Comparison of ENCODE assay signal across 27 cellular contexts in genomic region chr17:75921596-75921995, GRCh38. TPM values are rescaled to one million over a fixed set of nuclear protein-coding genes. Genes with fewer than 3 reads are reported as not detected.
A peak's percentile ranks its signal among the peaks of the same experiment; 100 is the strongest.
DNase-seq lines count a peak whose midpoint lies in the region; ATAC-seq, FAIRE-seq and TF ChIP-seq lines count a peak whose summit lies in the region.
"Had no signal": no experiment of that assay in that cellular context is flagged by ENCODE, and none has a peak within 500 bp of the region (broad histone marks: within the 10 kb centered on the region; RNA-seq: fewer than 3 reads in every experiment).

No MANE protein-coding gene starts in this region.

- FAIRE-seq in HepG2 (lab: Jason Lieb, UNC), result no peak
- FAIRE-seq: A204.1, GM12878, GM12892, GM18507 had no signal

- H3K9me3 ChIP-seq in HepG2 (ENCODE audit: low read length) (no peaks in the 10 kb centered on the region), right lobe of liver (no peaks in the 10 kb centered on the region), mucosa of descending colon (no peaks in the 10 kb centered on the region)
- H3K9me3 ChIP-seq: BE2C; BLaER1 treated with 17β-estradiol and CSF1 and Interleukin-3, amounts not matched to agents 10 nM and 100 nM; Caco-2 had no signal

- H3K27ac ChIP-seq in HepG2 (ENCODE audit: extremely low read length, insufficient read depth, low read length) (no peak overlapping the region), right lobe of liver (no peak overlapping the region)
- H3K27ac ChIP-seq: C4-2B had no signal

- no TSS peak for BruUV-seq in HepG2 (replicated peaks; lab: Mats Ljungman, UMichigan)

- H3K27me3 ChIP-seq in HepG2 (ENCODE audit: control insufficient read depth in 1 of 2, insufficient read depth in 2 of 2, low read length in 2 of 2) (no peaks in the 10 kb centered on the region), right lobe of liver (no peaks in the 10 kb centered on the region)
- H3K27me3 ChIP-seq: BE2C; BLaER1 treated with 17β-estradiol and CSF1 and Interleukin-3, amounts not matched to agents 10 nM and 100 nM had no signal

- H3K4me1 ChIP-seq in HepG2 (ENCODE audit: insufficient read depth, low read length) (peaks cover 38% of the 10 kb centered on the region), right lobe of liver (peaks cover 0 to 12% (median 10%) of the 10 kb centered on the region in 4 donors), mucosa of descending colon (ENCODE audit: low read depth) (no peaks in the 10 kb centered on the region)
- H3K4me1 ChIP-seq: BE2C, Caco-2 had no signal

- H3K36me3 ChIP-seq in HepG2 (replicated peaks in 1 of 2; ENCODE audit: control insufficient read depth in 1 of 2, insufficient read depth in 2 of 2, low read length in 2 of 2), result no peaks in the 10 kb centered on the region
- no peaks in the 10 kb centered on the region for H3K36me3 ChIP-seq in right lobe of liver
- no peaks in the 10 kb centered on the region for H3K36me3 ChIP-seq in mucosa of descending colon (ENCODE audit: low read depth)
- H3K36me3 ChIP-seq: BE2C had no signal

- POLR2A ChIA-PET in HepG2 (lab: Yijun Ruan, JAX), result interaction anchor here (2.3 kb wide), 1 partner anchor 16 kb away, joined by 12 read pairs; the partner anchor contains the start of gene MRPL38

- H3K9ac ChIP-seq in HepG2 (ENCODE audit: insufficient read depth, low read depth, low read length), result no peak overlapping the region

- no peak for TF ChIP-seq RAD21 in HepG2 (CRISPR knock-in tag; IDR thresholded peaks at IDR 0.05)

- intact Hi-C loops in HepG2 (cut with micrococcal nuclease; ENCODE audit: unreplicated experiment), result no loop called here
- intact Hi-C loops in right lobe of liver (cut with DNase I), result no loop called here
- intact Hi-C loops in mucosa of descending colon (cut with DNase I, micrococcal nuclease), result no loop called here

- H3K79me2 ChIP-seq in HepG2 (ENCODE audit: insufficient read depth, low read length), result no peaks in the 10 kb centered on the region

- no peak for TF ChIP-seq EP300 in HepG2 (IDR thresholded peaks at IDR 0.05; ENCODE audit: low read depth in 2 of 2, low read length in 2 of 2)
- TF ChIP-seq EP300 in HepG2 (CRISPR knock-in tag; IDR thresholded peaks at IDR 0.05; ENCODE audit: borderline replicate concordance), result no peak

- DNase-seq in HepG2 (ENCODE audit: low spot score) (no peak), right lobe of liver (no peak), D341Med (ENCODE audit: low spot score) (peak; percentile 31), mucosa of descending colon (peak in 2 of 3 donors; percentile 16 to 28), MV-4-11 (lab: John Stamatoyannopoulos, UW) (no peak)
- DNase-seq: 8988T; ACHN; BE2C; Caco-2; Calu3; CD4-positive, alpha-beta T cell; CD8-positive, alpha-beta T cell; DMS 273 treated with DMSO at 0.1 percent for 48 hours; DMS153; DMS53; DMS79; DND-41; EL; GDM1 had no signal

- H2AFZ ChIP-seq in HepG2 (ENCODE audit: low read length), result no peak overlapping the region

- 94% methylated on average over 15 of the region's 15 CpGs for WGBS in HepG2 (ENCODE audit: low lambda C conversion rate)
- WGBS in right lobe of liver (ENCODE audit: insufficient coverage, low coverage, low lambda C conversion rate, missing lambda C conversion rate), result no CpG with 5 or more reads among the region's 15 CpGs

- H3K4me2 ChIP-seq in HepG2 (ENCODE audit: low read depth, low read length), result no peak overlapping the region

- in situ Hi-C loops in HepG2 (cut with HindIII; ENCODE audit: extremely low pct_ligation_motif_present, low pct_unique_long_range_greater_than_20kb), result no loop called here

- no peaks in the 10 kb centered on the region for H4K20me1 ChIP-seq in HepG2 (ENCODE audit: insufficient read depth, low read length)
- H4K20me1 ChIP-seq: BLaER1 treated with 17β-estradiol and CSF1 and Interleukin-3, amounts not matched to agents 10 nM and 100 nM had no signal

- CTCF ChIA-PET in HepG2 (lab: Yijun Ruan, JAX; ENCODE audit: low intra/inter-chr PET ratio, low total read pairs), result no interaction called here

- no peak for ATAC-seq in HepG2
- no peak for ATAC-seq in right lobe of liver
- no peak for ATAC-seq in mucosa of descending colon
- no peak for ATAC-seq in HG03442 (IDR thresholded peaks at IDR 0.05; ENCODE audit: unreplicated experiment)
- ATAC-seq in HG03280 (IDR thresholded peaks at IDR 0.05; ENCODE audit: unreplicated experiment), result no peak
- ATAC-seq: CD8-positive, alpha-beta T cell had no signal

- no peak for TF ChIP-seq CTCF in HepG2 (CRISPR knock-in tag; IDR thresholded peaks at IDR 0.05)
- no peak for TF ChIP-seq CTCF in right lobe of liver (IDR thresholded peaks at IDR 0.05)
- TF ChIP-seq CTCF in mucosa of descending colon (IDR thresholded peaks at IDR 0.05), result no peak

- no peak overlapping the region for H3K4me3 ChIP-seq in HepG2 (replicated peaks in 1 of 3; ENCODE audit: insufficient read depth in 1 of 3, low read depth in 2 of 3, low read length in 3 of 3)
- H3K4me3 ChIP-seq in right lobe of liver, result no peak overlapping the region
- no peak overlapping the region for H3K4me3 ChIP-seq in mucosa of descending colon
- H3K4me3 ChIP-seq: BLaER1 treated with 17β-estradiol and CSF1 and Interleukin-3, amounts not matched to agents 10 nM and 100 nM; GM12878 had no signal

- no peak for TF ChIP-seq POLR2A in HepG2 (IDR thresholded peaks at IDR 0.05; ENCODE audit: insufficient read depth in 1 of 2, low read depth in 2 of 2, low read length in 2 of 2)
- TF ChIP-seq POLR2A in right lobe of liver (IDR thresholded peaks at IDR 0.05), result no peak

RNA-seq across cellular contexts. Expression of gene MRPL38, which starts 16.9 kb away (rescaled TPM):
- total RNA-seq in HepG2 (2016; rRNA removed; fragmentation: Illumina TruSeq; extraction: Trizol) (88.8 and 125 TPM in 2 replicates), right lobe of liver (10 to 100 TPM; 46.1 to 79.8 (median 57.3) TPM), mucosa of descending colon (10 to 100 TPM; 87.0 to 98.0 (median 89.4) TPM)
- 53.2 and 53.6 TPM in 2 replicates for total RNA-seq in HepG2 (2016; cell fraction: cytosol; rRNA removed; fragmentation: Illumina TruSeq; extraction: Trizol; ENCODE audit: low read depth)
- total RNA-seq in HepG2 (2016; cell fraction: insoluble cytoplasmic fraction; rRNA removed; fragmentation: Illumina TruSeq; extraction: Trizol), result 73.5 and 128 TPM in 2 replicates
- 62.4 and 67.5 TPM in 2 replicates for total RNA-seq in HepG2 (2016; cell fraction: membrane; rRNA removed; fragmentation: Illumina TruSeq; extraction: Trizol)
- 71.0 and 89.4 TPM in 2 replicates for total RNA-seq in HepG2 (2016; cell fraction: nucleus; rRNA removed; fragmentation: Illumina TruSeq; extraction: Trizol)
- polyA plus RNA-seq in HepG2 (2011; rRNA removed), result 83.7 and 91.0 TPM in 2 replicates
- 36.5 and 58.7 TPM in 2 replicates for polyA plus RNA-seq in HepG2 (2011; cell fraction: cytosol; rRNA removed)
- 354 and 357 TPM in 2 replicates for polyA plus RNA-seq in HepG2 (2011; cell fraction: nucleus; rRNA removed)
- polyA plus RNA-seq in HepG2 (2012), result 56.1 and 67.2 TPM in 2 replicates
- polyA plus RNA-seq in HepG2 (2016; cell fraction: cytosol; fragmentation: Illumina TruSeq; extraction: Trizol; ENCODE audit: low read depth), result 36.0 and 42.4 TPM in 2 replicates
- 69.7 and 88.6 TPM in 2 replicates for polyA plus RNA-seq in HepG2 (2016; cell fraction: insoluble cytoplasmic fraction; fragmentation: Illumina TruSeq; extraction: Trizol; ENCODE audit: low read depth)
- 48.5 and 49.3 TPM in 2 replicates for polyA plus RNA-seq in HepG2 (2016; cell fraction: membrane; fragmentation: Illumina TruSeq; extraction: Trizol; ENCODE audit: low read depth)
- 191 and 212 TPM in 2 replicates for polyA plus RNA-seq in HepG2 (2016; cell fraction: nucleus; fragmentation: Illumina TruSeq; extraction: Trizol; ENCODE audit: insufficient read depth, low read depth)
- polyA minus RNA-seq in HepG2 (2011; rRNA and poly(A)+ RNA removed; ENCODE audit: low replicate concordance), result 110 and 142 TPM in 2 replicates
- 44.8 and 58.7 TPM in 2 replicates for polyA minus RNA-seq in HepG2 (2011; cell fraction: cytosol; rRNA and poly(A)+ RNA removed)
- polyA minus RNA-seq in HepG2 (2011; cell fraction: nucleus; rRNA and poly(A)+ RNA removed), result 57.4 and 57.8 TPM in 2 replicates

RNA-seq across cellular contexts. Expression of gene FBF1, which starts 19.2 kb away (rescaled TPM):
- total RNA-seq in HepG2 (2016; rRNA removed; fragmentation: Illumina TruSeq; extraction: Trizol) (3.5 and 8.1 TPM in 2 replicates), right lobe of liver (1 to 10 TPM in 5 of 6 experiments, under 1 TPM in 1; 0.86 to 3.1 (median 2.7) TPM), mucosa of descending colon (10 to 100 TPM in 1 of 3 donors, 1 to 10 TPM in 2; 5.2 to 13.6 (median 5.5) TPM)
- 9.1 and 11.4 TPM in 2 replicates for total RNA-seq in HepG2 (2016; cell fraction: cytosol; rRNA removed; fragmentation: Illumina TruSeq; extraction: Trizol; ENCODE audit: low read depth)
- 2.6 and 8.5 TPM in 2 replicates for total RNA-seq in HepG2 (2016; cell fraction: insoluble cytoplasmic fraction; rRNA removed; fragmentation: Illumina TruSeq; extraction: Trizol)
- total RNA-seq in HepG2 (2016; cell fraction: membrane; rRNA removed; fragmentation: Illumina TruSeq; extraction: Trizol), result 4.8 and 6.0 TPM in 2 replicates
- total RNA-seq in HepG2 (2016; cell fraction: nucleus; rRNA removed; fragmentation: Illumina TruSeq; extraction: Trizol), result 10.2 TPM in 2 replicates
- polyA plus RNA-seq in HepG2 (2011; rRNA removed), result 2.4 and 2.7 TPM in 2 replicates
- polyA plus RNA-seq in HepG2 (2011; cell fraction: cytosol; rRNA removed), result 0.77 and 1.5 TPM in 2 replicates
- polyA plus RNA-seq in HepG2 (2011; cell fraction: nucleus; rRNA removed), result 17.0 and 21.4 TPM in 2 replicates
- polyA plus RNA-seq in HepG2 (2012), result 1.5 and 1.6 TPM in 2 replicates
- polyA plus RNA-seq in HepG2 (2016; cell fraction: cytosol; fragmentation: Illumina TruSeq; extraction: Trizol; ENCODE audit: low read depth), result 1.0 and 1.8 TPM in 2 replicates
- 1.8 and 3.2 TPM in 2 replicates for polyA plus RNA-seq in HepG2 (2016; cell fraction: insoluble cytoplasmic fraction; fragmentation: Illumina TruSeq; extraction: Trizol; ENCODE audit: low read depth)
- polyA plus RNA-seq in HepG2 (2016; cell fraction: membrane; fragmentation: Illumina TruSeq; extraction: Trizol; ENCODE audit: low read depth), result 1.5 and 2.3 TPM in 2 replicates
- 19.0 and 21.2 TPM in 2 replicates for polyA plus RNA-seq in HepG2 (2016; cell fraction: nucleus; fragmentation: Illumina TruSeq; extraction: Trizol; ENCODE audit: insufficient read depth, low read depth)
- 2.2 and 13.0 TPM in 2 replicates for polyA minus RNA-seq in HepG2 (2011; rRNA and poly(A)+ RNA removed; ENCODE audit: low replicate concordance)
- 1.2 and 2.1 TPM in 2 replicates for polyA minus RNA-seq in HepG2 (2011; cell fraction: cytosol; rRNA and poly(A)+ RNA removed)
- polyA minus RNA-seq in HepG2 (2011; cell fraction: nucleus; rRNA and poly(A)+ RNA removed), result 6.3 and 6.5 TPM in 2 replicates

RNA-seq across cellular contexts. Expression of gene TRIM65, which starts 24.8 kb away (rescaled TPM):
- total RNA-seq in HepG2 (2016; rRNA removed; fragmentation: Illumina TruSeq; extraction: Trizol), result 22.4 and 24.6 TPM in 2 replicates
- 3.6 and 3.8 TPM in 2 replicates for total RNA-seq in HepG2 (2016; cell fraction: cytosol; rRNA removed; fragmentation: Illumina TruSeq; extraction: Trizol; ENCODE audit: low read depth)
- total RNA-seq in HepG2 (2016; cell fraction: insoluble cytoplasmic fraction; rRNA removed; fragmentation: Illumina TruSeq; extraction: Trizol), result 23.0 and 23.6 TPM in 2 replicates
- total RNA-seq in HepG2 (2016; cell fraction: membrane; rRNA removed; fragmentation: Illumina TruSeq; extraction: Trizol), result 8.9 and 9.0 TPM in 2 replicates
- 11.5 and 14.9 TPM in 2 replicates for total RNA-seq in HepG2 (2016; cell fraction: nucleus; rRNA removed; fragmentation: Illumina TruSeq; extraction: Trizol)
- 10.3 and 15.2 TPM in 2 replicates for polyA plus RNA-seq in HepG2 (2011; rRNA removed)
- 10.5 and 11.9 TPM in 2 replicates for polyA plus RNA-seq in HepG2 (2011; cell fraction: cytosol; rRNA removed)
- 14.3 and 15.6 TPM in 2 replicates for polyA plus RNA-seq in HepG2 (2011; cell fraction: nucleus; rRNA removed)
- 9.0 and 10.3 TPM in 2 replicates for polyA plus RNA-seq in HepG2 (2012)
- polyA plus RNA-seq in HepG2 (2016; cell fraction: cytosol; fragmentation: Illumina TruSeq; extraction: Trizol; ENCODE audit: low read depth), result 2.4 and 2.5 TPM in 2 replicates
- 18.6 and 20.0 TPM in 2 replicates for polyA plus RNA-seq in HepG2 (2016; cell fraction: insoluble cytoplasmic fraction; fragmentation: Illumina TruSeq; extraction: Trizol; ENCODE audit: low read depth)
- polyA plus RNA-seq in HepG2 (2016; cell fraction: membrane; fragmentation: Illumina TruSeq; extraction: Trizol; ENCODE audit: low read depth), result 5.1 and 5.7 TPM in 2 replicates
- polyA plus RNA-seq in HepG2 (2016; cell fraction: nucleus; fragmentation: Illumina TruSeq; extraction: Trizol; ENCODE audit: insufficient read depth, low read depth), result 31.5 and 31.7 TPM in 2 replicates
- 13.4 and 15.0 TPM in 2 replicates for polyA minus RNA-seq in HepG2 (2011; rRNA and poly(A)+ RNA removed; ENCODE audit: low replicate concordance)
- 8.8 and 8.9 TPM in 2 replicates for polyA minus RNA-seq in HepG2 (2011; cell fraction: cytosol; rRNA and poly(A)+ RNA removed)
- polyA minus RNA-seq in HepG2 (2011; cell fraction: nucleus; rRNA and poly(A)+ RNA removed), result 4.0 and 5.3 TPM in 2 replicates
- 1 to 10 TPM; 5.9 to 8.1 (median 7.6) TPM for total RNA-seq in right lobe of liver
- total RNA-seq in mucosa of descending colon, result 10 to 100 TPM; 13.7 to 23.8 (median 15.4) TPM

RNA-seq across cellular contexts. Expression of gene TRIM47, which starts 43.2 kb away (rescaled TPM):
- 59.7 and 82.0 TPM in 2 replicates for total RNA-seq in HepG2 (2016; rRNA removed; fragmentation: Illumina TruSeq; extraction: Trizol)
- total RNA-seq in HepG2 (2016; cell fraction: cytosol; rRNA removed; fragmentation: Illumina TruSeq; extraction: Trizol; ENCODE audit: low read depth), result 24.8 and 27.6 TPM in 2 replicates
- 52.0 and 87.1 TPM in 2 replicates for total RNA-seq in HepG2 (2016; cell fraction: insoluble cytoplasmic fraction; rRNA removed; fragmentation: Illumina TruSeq; extraction: Trizol)
- total RNA-seq in HepG2 (2016; cell fraction: membrane; rRNA removed; fragmentation: Illumina TruSeq; extraction: Trizol), result 34.8 and 37.7 TPM in 2 replicates
- total RNA-seq in HepG2 (2016; cell fraction: nucleus; rRNA removed; fragmentation: Illumina TruSeq; extraction: Trizol), result 65.7 and 73.6 TPM in 2 replicates
- polyA plus RNA-seq in HepG2 (2011; rRNA removed), result 33.5 and 45.8 TPM in 2 replicates
- polyA plus RNA-seq in HepG2 (2011; cell fraction: cytosol; rRNA removed), result 29.2 and 33.8 TPM in 2 replicates
- polyA plus RNA-seq in HepG2 (2011; cell fraction: nucleus; rRNA removed), result 126 and 158 TPM in 2 replicates
- 46.3 and 58.3 TPM in 2 replicates for polyA plus RNA-seq in HepG2 (2012)
- polyA plus RNA-seq in HepG2 (2016; cell fraction: cytosol; fragmentation: Illumina TruSeq; extraction: Trizol; ENCODE audit: low read depth), result 11.8 and 13.6 TPM in 2 replicates
- polyA plus RNA-seq in HepG2 (2016; cell fraction: insoluble cytoplasmic fraction; fragmentation: Illumina TruSeq; extraction: Trizol; ENCODE audit: low read depth), result 67.4 and 93.5 TPM in 2 replicates
- 24.7 and 30.6 TPM in 2 replicates for polyA plus RNA-seq in HepG2 (2016; cell fraction: membrane; fragmentation: Illumina TruSeq; extraction: Trizol; ENCODE audit: low read depth)
- 129 and 138 TPM in 2 replicates for polyA plus RNA-seq in HepG2 (2016; cell fraction: nucleus; fragmentation: Illumina TruSeq; extraction: Trizol; ENCODE audit: insufficient read depth, low read depth)
- 24.4 and 64.0 TPM in 2 replicates for polyA minus RNA-seq in HepG2 (2011; rRNA and poly(A)+ RNA removed; ENCODE audit: low replicate concordance)
- 30.4 and 41.4 TPM in 2 replicates for polyA minus RNA-seq in HepG2 (2011; cell fraction: cytosol; rRNA and poly(A)+ RNA removed)
- 31.9 and 40.8 TPM in 2 replicates for polyA minus RNA-seq in HepG2 (2011; cell fraction: nucleus; rRNA and poly(A)+ RNA removed)
- 10 to 100 TPM in 5 of 6 experiments, 1 to 10 TPM in 1; 9.1 to 27.0 (median 21.5) TPM for total RNA-seq in right lobe of liver
- total RNA-seq in mucosa of descending colon, result 10 to 100 TPM; 44.5 to 77.4 (median 53.4) TPM

RNA-seq across cellular contexts. Expression of gene ACOX1, which starts 57.4 kb away (rescaled TPM):
- total RNA-seq in HepG2 (2016; rRNA removed; fragmentation: Illumina TruSeq; extraction: Trizol) (120 and 156 TPM in 2 replicates), right lobe of liver (100 to 1,000 TPM; 112 to 202 (median 190) TPM), mucosa of descending colon (100 to 1,000 TPM; 128 to 272 (median 154) TPM)
- 10.7 and 14.1 TPM in 2 replicates for total RNA-seq in HepG2 (2016; cell fraction: cytosol; rRNA removed; fragmentation: Illumina TruSeq; extraction: Trizol; ENCODE audit: low read depth)
- 117 and 150 TPM in 2 replicates for total RNA-seq in HepG2 (2016; cell fraction: insoluble cytoplasmic fraction; rRNA removed; fragmentation: Illumina TruSeq; extraction: Trizol)
- total RNA-seq in HepG2 (2016; cell fraction: membrane; rRNA removed; fragmentation: Illumina TruSeq; extraction: Trizol), result 29.9 and 30.7 TPM in 2 replicates
- total RNA-seq in HepG2 (2016; cell fraction: nucleus; rRNA removed; fragmentation: Illumina TruSeq; extraction: Trizol), result 86.5 and 102 TPM in 2 replicates
- polyA plus RNA-seq in HepG2 (2011; rRNA removed), result 84.2 and 86.4 TPM in 2 replicates
- 56.8 and 64.7 TPM in 2 replicates for polyA plus RNA-seq in HepG2 (2011; cell fraction: cytosol; rRNA removed)
- 77.2 and 84.5 TPM in 2 replicates for polyA plus RNA-seq in HepG2 (2011; cell fraction: nucleus; rRNA removed)
- 59.6 and 89.0 TPM in 2 replicates for polyA plus RNA-seq in HepG2 (2012)
- polyA plus RNA-seq in HepG2 (2016; cell fraction: cytosol; fragmentation: Illumina TruSeq; extraction: Trizol; ENCODE audit: low read depth), result 5.3 and 5.6 TPM in 2 replicates
- 71.5 and 71.7 TPM in 2 replicates for polyA plus RNA-seq in HepG2 (2016; cell fraction: insoluble cytoplasmic fraction; fragmentation: Illumina TruSeq; extraction: Trizol; ENCODE audit: low read depth)
- polyA plus RNA-seq in HepG2 (2016; cell fraction: membrane; fragmentation: Illumina TruSeq; extraction: Trizol; ENCODE audit: low read depth), result 8.6 and 11.1 TPM in 2 replicates
- 66.2 and 73.5 TPM in 2 replicates for polyA plus RNA-seq in HepG2 (2016; cell fraction: nucleus; fragmentation: Illumina TruSeq; extraction: Trizol; ENCODE audit: insufficient read depth, low read depth)
- 73.6 and 303 TPM in 2 replicates for polyA minus RNA-seq in HepG2 (2011; rRNA and poly(A)+ RNA removed; ENCODE audit: low replicate concordance)
- polyA minus RNA-seq in HepG2 (2011; cell fraction: cytosol; rRNA and poly(A)+ RNA removed), result 201 and 237 TPM in 2 replicates
- polyA minus RNA-seq in HepG2 (2011; cell fraction: nucleus; rRNA and poly(A)+ RNA removed), result 162 and 215 TPM in 2 replicates

Comparison
In these comparisons a context has a peak if more than half of its experiments do, and no peak if none do; other contexts are left out.
1. DNase-seq: peak in D341Med (single experiment) and mucosa of descending colon (2 of 3); none in HepG2 (single experiment), right lobe of liver (0 of 3) and MV-4-11 (single experiment).